In genomic region chr3:59245879-59246501, GRCh38 we compare ENCODE assay signal across 11 cellular contexts.
DNase-seq lines count a peak whose midpoint lies in the region; ATAC-seq, FAIRE-seq and TF ChIP-seq lines count a peak whose summit lies in the region.
"Had no signal": no experiment of that assay in that cellular context is flagged by ENCODE, and none has a peak within 500 bp of the region (broad histone marks: within the 10 kb centered on the region; RNA-seq: fewer than 3 reads in every experiment).

No MANE protein-coding gene starts in this region.

- no peaks in the 10 kb centered on the region for H4K20me1 ChIP-seq in DOHH2 (ENCODE audit: control insufficient read depth, insufficient read depth, low read depth, low read length)

- no peaks in the 10 kb centered on the region for H3K9me2 ChIP-seq in DOHH2 (replicated peaks; ENCODE audit: control insufficient read depth, low read length)

- H3K36me3 ChIP-seq in DOHH2 (ENCODE audit: control insufficient read depth, low read length) (peaks cover 21% of the 10 kb centered on the region), parathyroid adenoma (ENCODE audit: control insufficient read depth, insufficient read depth, low read length) (no peaks in the 10 kb centered on the region)

- H2AFZ ChIP-seq in parathyroid adenoma, result peak overlapping the region; percentile 4

- peak overlapping the region; percentile 97 for H3K27ac ChIP-seq in DOHH2 (ENCODE audit: low read depth, low read length)
- peak overlapping the region; percentile 57 for H3K27ac ChIP-seq in parathyroid adenoma

- peak overlapping the region; percentile 69 for H3K4me3 ChIP-seq in DOHH2 (ENCODE audit: low read length)
- H3K4me3 ChIP-seq in parathyroid adenoma (ENCODE audit: low read depth, low read length), result no peak overlapping the region

- TF ChIP-seq CTCF in DOHH2 (IDR thresholded peaks at IDR 0.05; ENCODE audit: low read depth, low read length, poor library complexity, severe bottlenecking), result no peak
- TF ChIP-seq CTCF in parathyroid adenoma (IDR thresholded peaks at IDR 0.05), result no peak

- FAIRE-seq in endometrium (lab: Jason Lieb, UNC), result peak; percentile 93

- H3K27me3 ChIP-seq in DOHH2 (ENCODE audit: control insufficient read depth, low read length), result no peaks in the 10 kb centered on the region
- H3K27me3 ChIP-seq in parathyroid adenoma (ENCODE audit: control insufficient read depth, insufficient read depth, low read length), result no peaks in the 10 kb centered on the region

- peak overlapping the region; percentile 93 for H3K4me2 ChIP-seq in DOHH2 (ENCODE audit: low read length)
- H3K4me2 ChIP-seq in parathyroid adenoma (ENCODE audit: low read length), result no peak overlapping the region

- H3K9me3 ChIP-seq in DOHH2 (ENCODE audit: control insufficient read depth, insufficient read depth, low read length) (peaks cover 15% of the 10 kb centered on the region), parathyroid adenoma (ENCODE audit: control insufficient read depth, low read length) (no peaks in the 10 kb centered on the region)

- peak; percentile 69 for DNase-seq in NCI-H69 (lab: John Stamatoyannopoulos, UW)
- no peak for DNase-seq in stimulated activated CD4-positive, alpha-beta T cell treated with anti-CD3 and anti-CD28 coated beads, Interleukin-4, amount 100 ng/mL, for 24 hours
- DNase-seq in NCI-H2171 (lab: John Stamatoyannopoulos, UW), result no peak
- no peak for DNase-seq in activated gamma-delta T cell treated with Interleukin-2 at 50 U/mL for 16 hours
- DNase-seq: activated CD4-positive, alpha-beta T cell treated with anti-CD3 and anti-CD28 coated beads, Interleukin-2, amount 10 ng/mL, durations not matched to agents 24 days and 14 days; GOT3; left ventricle myocardium superior had no signal

- no peak for ATAC-seq in HG02763 (IDR thresholded peaks at IDR 0.05; ENCODE audit: unreplicated experiment)

- H3K79me2 ChIP-seq in DOHH2 (ENCODE audit: control insufficient read depth, low read length), result no peaks in the 10 kb centered on the region
- H3K79me2 ChIP-seq in parathyroid adenoma, result no peaks in the 10 kb centered on the region

- peaks cover 16% of the 10 kb centered on the region for H3F3A ChIP-seq in DOHH2 (ENCODE audit: control insufficient read depth, insufficient read depth)

- H3K4me1 ChIP-seq in DOHH2 (ENCODE audit: control insufficient read depth, low read length) (peaks cover 66% of the 10 kb centered on the region), parathyroid adenoma (peaks cover 21% of the 10 kb centered on the region)

- no peak overlapping the region for H3K9ac ChIP-seq in parathyroid adenoma
